8 cellular contexts compared by ENCODE assay signal in the genomic region with DNA sequence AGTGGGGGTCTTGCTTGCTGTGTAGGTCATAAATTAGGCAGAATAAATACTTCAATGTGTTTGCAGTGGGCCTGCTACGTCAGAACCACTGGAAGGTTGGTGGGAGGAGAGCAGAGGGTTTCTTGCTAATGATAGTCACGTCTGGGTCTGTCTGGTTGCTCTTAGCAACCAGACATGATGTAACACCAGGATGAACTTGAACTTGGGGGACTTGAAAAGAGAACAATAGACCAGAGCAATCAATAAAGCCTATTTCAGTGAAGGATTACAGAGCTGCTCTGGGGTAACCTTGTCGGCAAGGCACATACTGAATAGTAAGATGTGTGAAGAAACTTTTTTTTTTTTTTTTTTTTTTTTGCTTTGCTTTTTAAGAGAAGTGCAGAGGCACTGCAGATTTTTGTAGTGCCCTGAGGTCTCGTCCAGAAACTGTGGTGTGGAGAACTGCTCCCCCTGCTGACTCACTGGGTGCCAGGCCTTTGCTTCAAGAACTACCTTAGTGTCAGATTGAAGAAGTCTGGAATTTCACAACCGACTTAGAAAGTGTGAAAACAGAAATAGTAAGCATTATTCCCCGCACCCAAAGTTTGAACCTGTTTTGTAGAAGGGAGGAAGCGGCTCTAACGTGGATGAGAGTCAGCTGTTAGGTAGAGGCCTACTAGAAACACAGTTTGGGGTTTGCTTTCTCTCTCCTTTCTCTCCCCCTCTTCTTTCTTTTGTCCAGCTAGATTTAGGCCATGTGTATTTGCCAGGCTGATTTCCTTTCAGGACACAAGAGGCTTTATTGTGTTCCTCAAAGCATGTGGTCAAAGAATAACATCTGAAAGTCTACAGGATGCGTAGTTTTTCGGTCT.
DNase-seq lines count a peak whose midpoint lies in the region; ATAC-seq, FAIRE-seq and TF ChIP-seq lines count a peak whose summit lies in the region.

No MANE protein-coding gene starts in this region.

- no peaks in the 10 kb centered on the region for H3K27me3 Mint-ChIP-seq in activated CD4-positive, alpha-beta T cell treated with anti-CD3 and anti-CD28 coated beads for 36 hours

- H3K27me3 ChIP-seq in A673 (replicated peaks; ENCODE audit: insufficient read depth, low read depth, low read length, poor library complexity) (no peaks in the 10 kb centered on the region), colonic mucosa (no peaks in the 10 kb centered on the region), HepG2 (ENCODE audit: control insufficient read depth in 1 of 2, insufficient read depth in 2 of 2, low read length in 2 of 2) (no peaks in the 10 kb centered on the region)

- peak overlapping the region; percentile 14 for H3K27ac Mint-ChIP-seq in activated CD4-positive, alpha-beta T cell treated with anti-CD3 and anti-CD28 coated beads for 36 hours

- peak; percentile 85 for FAIRE-seq in HepG2 (lab: Jason Lieb, UNC)

- H3K9ac ChIP-seq in colonic mucosa (ENCODE audit: low read depth in 2 of 2, low read length in 2 of 2): peak overlapping the region in 1 of 2 donors; percentile 21
- H3K9ac ChIP-seq in HepG2 (ENCODE audit: insufficient read depth, low read depth, low read length): no peak overlapping the region

- peaks cover 25% of the 10 kb centered on the region for H4K20me1 ChIP-seq in HepG2 (ENCODE audit: insufficient read depth, low read length)

- H3K4me3 ChIP-seq in A673 (ENCODE audit: low read depth, low read length, poor library complexity, severe bottlenecking) (no peak overlapping the region), colonic mucosa (no peak overlapping the region), HepG2 (replicated peaks in 1 of 3; ENCODE audit: insufficient read depth in 1 of 3, low read depth in 2 of 3, low read length in 3 of 3) (no peak overlapping the region)

- peak; percentile 92 for DNase-seq in A673 (ENCODE audit: low spot score)
- peak; percentile 82 to 84 for DNase-seq in NCI-H524 (lab: John Stamatoyannopoulos, UW)
- DNase-seq in activated CD4-positive, alpha-beta T cell treated with anti-CD3 and anti-CD28 coated beads for 36 hours: peak; percentile 84
- peak; percentile 90 for DNase-seq in colonic mucosa
- peak; percentile 92 for DNase-seq in HepG2 (ENCODE audit: low spot score)
- peak; percentile 62 for DNase-seq in stimulated activated CD4-positive, alpha-beta T cell treated with anti-CD3 and anti-CD28 coated beads, Interleukin-4, amount 100 ng/mL, for 1 hour

- H3K9me3 ChIP-seq in A673 (ENCODE audit: low read depth, low read length, poor library complexity, severe bottlenecking): no peaks in the 10 kb centered on the region
- no peaks in the 10 kb centered on the region for H3K9me3 ChIP-seq in colonic mucosa
- H3K9me3 ChIP-seq in HepG2 (ENCODE audit: low read length): no peaks in the 10 kb centered on the region

- POLR2A ChIA-PET in A673 (lab: Charles Lee; ENCODE audit: low non-redundant PET): no interaction called here
- POLR2A ChIA-PET in activated CD4-positive, alpha-beta T cell treated with anti-CD3 and anti-CD28 coated beads for 36 hours (lab: Charles Lee): no interaction called here
- POLR2A ChIA-PET in HepG2 (lab: Yijun Ruan, JAX): no interaction called here

- in situ Hi-C loops in HepG2 (cut with HindIII; ENCODE audit: extremely low pct_ligation_motif_present, low pct_unique_long_range_greater_than_20kb): loop anchor here (5.0 to 10.0 kb wide), 2 partner anchors 401 to 479 kb away; no protein-coding TSS in a partner anchor

- H3K4me1 ChIP-seq in A673 (ENCODE audit: insufficient read depth, low read length, poor library complexity, severe bottlenecking) (peaks cover 37% of the 10 kb centered on the region), colonic mucosa (peaks cover 13% of the 10 kb centered on the region), HepG2 (ENCODE audit: insufficient read depth, low read length) (peaks cover 48% of the 10 kb centered on the region)

- no peak overlapping the region for H3K4me2 ChIP-seq in HepG2 (ENCODE audit: low read depth, low read length)

- TF ChIP-seq EP300 in HepG2 (IDR thresholded peaks at IDR 0.05; ENCODE audit: low read depth in 2 of 2, low read length in 2 of 2) (peak in 1 of 2 experiments; percentile 35; a peak in 1 of 4 replicates), HepG2 (CRISPR knock-in tag; IDR thresholded peaks at IDR 0.05; ENCODE audit: borderline replicate concordance) (no peak)

- peaks cover 12% of the 10 kb centered on the region for H3K4me1 Mint-ChIP-seq in activated CD4-positive, alpha-beta T cell treated with anti-CD3 and anti-CD28 coated beads for 36 hours

- intact Hi-C loops in A673 (cut with micrococcal nuclease; ENCODE audit: unreplicated experiment) (loop anchor here (2.0 to 10.0 kb wide), 6 partner anchors 96 to 481 kb away; no protein-coding TSS in a partner anchor), colonic mucosa (cut with DNase I) (loop anchor here (5.0 to 10.0 kb wide), 3 partner anchors 119 to 469 kb away; no protein-coding TSS in a partner anchor), HepG2 (cut with micrococcal nuclease; ENCODE audit: unreplicated experiment) (loop anchor here (1.0 to 5.0 kb wide), 3 partner anchors 403 to 606 kb away; no protein-coding TSS in a partner anchor)
- intact Hi-C loops in activated CD4-positive, alpha-beta T cell treated with anti-CD3 and anti-CD28 coated beads for 36 hours (cut with DNase I, micrococcal nuclease): loop anchor here (1.0 to 10.0 kb wide), 9 partner anchors 116 to 605 kb away; no protein-coding TSS in a partner anchor

- H3K9me3 Mint-ChIP-seq in activated CD4-positive, alpha-beta T cell treated with anti-CD3 and anti-CD28 coated beads for 36 hours (ENCODE audit: low read depth): no peaks in the 10 kb centered on the region

- TF ChIP-seq RAD21 in HepG2 (CRISPR knock-in tag; IDR thresholded peaks at IDR 0.05): 0 out of 2 replicates have a peak, but pooled peaks have one; percentile 41

- H3K79me2 ChIP-seq in HepG2 (ENCODE audit: insufficient read depth, low read length): no peaks in the 10 kb centered on the region

- peak overlapping the region; percentile 62 for H3K27ac ChIP-seq in A673 (ENCODE audit: low read depth, low read length, poor library complexity, severe bottlenecking)
- H3K27ac ChIP-seq in colonic mucosa: peak overlapping the region; percentile 4
- peak overlapping the region; percentile 36 for H3K27ac ChIP-seq in HepG2 (ENCODE audit: extremely low read length, insufficient read depth, low read length)

- H3K36me3 Mint-ChIP-seq in activated CD4-positive, alpha-beta T cell treated with anti-CD3 and anti-CD28 coated beads for 36 hours (ENCODE audit: low read depth): no peaks in the 10 kb centered on the region

- BruUV-seq in A673 (replicated peaks; lab: Mats Ljungman, UMichigan): no TSS peak
- BruUV-seq in HepG2 (replicated peaks; lab: Mats Ljungman, UMichigan): no TSS peak

- 49% methylated on average over 10 of the region's 10 CpGs for WGBS in HepG2 (ENCODE audit: low lambda C conversion rate)

- no peak overlapping the region for H3K4me3 Mint-ChIP-seq in activated CD4-positive, alpha-beta T cell treated with anti-CD3 and anti-CD28 coated beads for 36 hours

- TF ChIP-seq CTCF in A673 (conservative IDR thresholded peaks at IDR 0.05; ENCODE audit: low read depth, low read length) (peak; percentile 90), colonic mucosa (IDR thresholded peaks at IDR 0.05) (peak; percentile 75), HepG2 (CRISPR knock-in tag; IDR thresholded peaks at IDR 0.05) (peak; percentile 73)

- H3K36me3 ChIP-seq in A673 (ENCODE audit: insufficient read depth, low read length, poor library complexity, severe bottlenecking) (peaks cover 13% of the 10 kb centered on the region), colonic mucosa (no peaks in the 10 kb centered on the region), HepG2 (replicated peaks in 1 of 2; ENCODE audit: control insufficient read depth in 1 of 2, insufficient read depth in 2 of 2, low read length in 2 of 2) (peaks cover 1 to 26% of the 10 kb centered on the region in 2 experiments)

- ATAC-seq in GM18868 (IDR thresholded peaks at IDR 0.05; ENCODE audit: unreplicated experiment) (peak; percentile 96), HG03378 (IDR thresholded peaks at IDR 0.05; ENCODE audit: unreplicated experiment) (peak; percentile 78), HepG2 (peak; percentile 74)
- ATAC-seq in activated CD4-positive, alpha-beta T cell treated with anti-CD3 and anti-CD28 coated beads for 36 hours: peak; percentile 94

- CTCF ChIA-PET in A673 (lab: Charles Lee) (interaction anchor here (0.5 to 1.8 kb wide), 9 partner anchors 20 to 474 kb away, joined by 3 to 12 read pairs (median 6); no protein-coding TSS in a partner anchor), HepG2 (lab: Yijun Ruan, JAX; ENCODE audit: low intra/inter-chr PET ratio, low total read pairs) (interaction anchor here (0.7 kb wide), 1 partner anchor 483 kb away, joined by 3 read pairs; no protein-coding TSS in a partner anchor)
- CTCF ChIA-PET in activated CD4-positive, alpha-beta T cell treated with anti-CD3 and anti-CD28 coated beads for 36 hours (lab: Charles Lee): interaction anchor here (0.6 to 2.0 kb wide), 13 partner anchors 9 to 474 kb away, joined by 3 to 8 read pairs (median 3); no protein-coding TSS in a partner anchor

- TF ChIP-seq POLR2A in HepG2 (IDR thresholded peaks at IDR 0.05; ENCODE audit: insufficient read depth in 1 of 2, low read depth in 2 of 2, low read length in 2 of 2): peak; percentile 27 to 31; a peak in 1 of 4 replicates

- H2AFZ ChIP-seq in HepG2 (ENCODE audit: low read length): no peak overlapping the region

TF ChIP-seq in HepG2, 621 proteins besides CTCF, POLR2A, EP300 and RAD21 (continues in another document):
- TF ChIP-seq KLF16 (CRISPR knock-in tag; IDR thresholded peaks at IDR 0.05): peak in 1 of 2 experiments; percentile 65; a peak in 1 of 4 replicates

Comparison
In these comparisons a context has a peak if more than half of its experiments do, and no peak if none do; other contexts are left out.
1. H3K27ac ChIP-seq: peak in every context shown above with its lines; median percentile 62 in A673; 36 in HepG2; 4 in colonic mucosa.